Comparison of ENCODE assay signal across 10 cellular contexts in genomic region chr2:43482974-43483373, GRCh38.
A peak's percentile ranks its signal among the peaks of the same experiment; 100 is the strongest.
DNase-seq lines count a peak whose midpoint lies in the region; ATAC-seq, FAIRE-seq and TF ChIP-seq lines count a peak whose summit lies in the region.
"Had no signal": no experiment of that assay in that cellular context is flagged by ENCODE, and none has a peak within 500 bp of the region (broad histone marks: within the 10 kb centered on the region; RNA-seq: fewer than 3 reads in every experiment).

No MANE protein-coding gene starts in this region.

- peak overlapping the region; percentile 38 for H3K27ac ChIP-seq in psoas muscle

- 22 to 36% (median 25%) methylated on average over 4 of the region's 4 CpGs for WGBS in psoas muscle, 3 donors

- H3K36me3 ChIP-seq in bronchial epithelial cell (ENCODE audit: control insufficient read depth, insufficient read depth, low read length): no peaks in the 10 kb centered on the region
- no peaks in the 10 kb centered on the region for H3K36me3 ChIP-seq in psoas muscle (ENCODE audit: insufficient read depth in 1 of 2, low read depth in 1 of 2)

- intact Hi-C loops in psoas muscle (cut with DNase I): loop anchor here (2.0 to 10.0 kb wide), 6 partner anchors 150 to 536 kb away; no protein-coding TSS in a partner anchor

- H3K4me3 ChIP-seq in bronchial epithelial cell (ENCODE audit: low read depth, low read length) (no peak overlapping the region), psoas muscle (peak overlapping the region; percentile 1)

- peaks cover 44% of the 10 kb centered on the region for H3K4me1 ChIP-seq in psoas muscle

- H3K27me3 ChIP-seq in bronchial epithelial cell (ENCODE audit: control insufficient read depth, insufficient read depth, low read length) (no peaks in the 10 kb centered on the region), psoas muscle (ENCODE audit: insufficient read depth in 3 of 3, low read length in 2 of 3) (no peaks in the 10 kb centered on the region)

- TF ChIP-seq CTCF in bronchial epithelial cell (IDR thresholded peaks at IDR 0.05; ENCODE audit: insufficient read depth, low read length, severe bottlenecking) (no peak), psoas muscle (IDR thresholded peaks at IDR 0.05) (no peak)

- no peak for FAIRE-seq in bronchial epithelial cell (lab: Jason Lieb, UNC)

- ATAC-seq in GM18861 (IDR thresholded peaks at IDR 0.05; ENCODE audit: unreplicated experiment): peak; percentile 67
- ATAC-seq in HG03064 (IDR thresholded peaks at IDR 0.05; ENCODE audit: low read depth, unreplicated experiment): peak; percentile 49
- peak; percentile 82 to 87 (median 86) for ATAC-seq in psoas muscle
- no peak for ATAC-seq in HG02938 (IDR thresholded peaks at IDR 0.05; ENCODE audit: unreplicated experiment)

- peak; percentile 63 for DNase-seq in bronchial epithelial cell (ENCODE audit: low read depth)
- DNase-seq in psoas muscle: no peak
- DNase-seq in hippocampal formation (lab: John Stamatoyannopoulos, UW): no peak
- DNase-seq in ureter (ENCODE audit: low spot score): no peak
- DNase-seq in GOT3 (lab: John Stamatoyannopoulos, UW): no peak
- DNase-seq: activated naive CD8-positive, alpha-beta T cell treated with anti-CD3 and anti-CD28 coated beads, Interleukin-2, amount 10 ng/mL, durations not matched to agents 7 days and 5 days; NK-92 treated with Interleukin-12 subunit alpha and Interleukin-12 subunit beta, amount 100 ng/mL, for 24 hours had no signal

- no peaks in the 10 kb centered on the region for H3K9me3 ChIP-seq in psoas muscle
